Comparison of ENCODE assay signal across 21 cellular contexts in genomic region chr6:102759415-102759814, GRCh38.
"Had no signal": no experiment of that assay in that cellular context is flagged by ENCODE, and none has a peak within 500 bp of the region (broad histone marks: within the 10 kb centered on the region; RNA-seq: fewer than 3 reads in every experiment).

No MANE protein-coding gene starts in this region.

- ATAC-seq: activated CD4-positive, CD25-positive, alpha-beta regulatory T cell treated with anti-CD3 and anti-CD28 coated beads, Interleukin-2, amount 50 U/mL, for 24 hours; activated CD8-positive, alpha-beta T cell treated with anti-CD3 and anti-CD28 coated beads, Interleukin-2, amount 10 ng/mL, durations not matched to agents 7 days and 5 days; K562 had no signal

- DNase-seq: activated CD4-positive, alpha-beta T cell treated with anti-CD3 and anti-CD28 coated beads for 4 hours; activated CD4-positive, alpha-beta T cell treated with anti-CD3 and anti-CD28 coated beads, Interleukin-2, amount 50 U/mL, for 4 hours; activated CD8-positive, alpha-beta memory T cell treated with anti-CD3 and anti-CD28 coated beads, Interleukin-2, amount 50 U/mL, for 48 hours; activated CD8-positive, alpha-beta T cell treated with anti-CD3 and anti-CD28 coated beads, Interleukin-2, amount 10 ng/mL, durations not matched to agents 7 days and 5 days; activated naive CD4-positive, alpha-beta T cell treated with anti-CD3 and anti-CD28 coated beads, Interleukin-2, amount 50 U/mL, for 16 hours; activated naive CD8-positive, alpha-beta T cell treated with anti-CD3 and anti-CD28 coated beads, Interleukin-2, amount 10 ng/mL, durations not matched to agents 7 days and 5 days; activated T-cell treated with anti-CD3 and anti-CD28 coated beads, Interleukin-2, amount 50 U/mL, for 1 hour; amniotic stem cell; Karpas-422; NCI-H1105 treated with DMSO at 0.1 percent for 48 hours; NCI-H1436 treated with DMSO at 0.1 percent for 48 hours; NCI-H1930; NCI-H2107; NCI-H2171 treated with DMSO at 0.1 percent for 48 hours; NCI-H345; NCI-H510A; NCI-H526 treated with DMSO at 0.1 percent for 48 hours; PC-9; SHP77 treated with DMSO at 0.1 percent for 48 hours had no signal
